ENCODE assay signal across 10 cellular contexts in the genomic region with DNA sequence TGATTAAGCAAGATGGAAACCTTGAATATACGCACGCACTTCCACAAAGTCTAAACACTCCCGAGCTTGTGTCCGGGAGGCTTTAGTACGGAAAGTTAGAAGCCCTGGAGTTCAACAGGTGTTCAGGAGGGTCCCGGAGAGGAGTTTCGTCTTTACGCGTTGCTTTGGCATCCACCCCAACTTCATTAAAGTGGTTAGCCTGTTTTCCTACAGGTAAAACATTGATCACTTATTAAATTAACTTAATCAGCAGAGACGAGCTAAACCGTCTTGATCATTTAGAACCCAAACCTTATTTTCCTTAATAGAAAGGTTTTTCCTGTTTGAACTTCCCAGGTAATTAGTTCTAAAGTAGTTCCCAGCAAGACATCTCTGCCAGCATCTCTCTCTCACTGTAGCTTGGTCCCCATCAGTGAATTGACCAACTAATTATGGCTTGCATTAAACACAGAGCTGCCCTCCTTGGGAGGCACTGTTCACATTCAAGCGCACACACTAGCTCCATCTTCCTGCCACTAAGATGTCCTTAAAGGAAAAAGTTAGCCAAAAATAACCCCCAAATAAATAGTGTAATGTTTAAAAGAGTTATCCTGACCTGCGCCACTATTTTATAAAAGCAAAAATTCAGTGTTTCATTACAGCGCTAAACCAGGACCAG. TPM values are rescaled to one million over a fixed set of nuclear protein-coding genes. Genes with fewer than 3 reads are reported as not detected.
A peak's percentile ranks its signal among the peaks of the same experiment; 100 is the strongest.
DNase-seq lines count a peak whose midpoint lies in the region; ATAC-seq, FAIRE-seq and TF ChIP-seq lines count a peak whose summit lies in the region.
"Had no signal": no experiment of that assay in that cellular context is flagged by ENCODE, and none has a peak within 500 bp of the region (broad histone marks: within the 10 kb centered on the region; RNA-seq: fewer than 3 reads in every experiment).

No MANE protein-coding gene starts in this region.

- CTCF ChIA-PET in AG04449 (lab: Yijun Ruan, JAX) (interaction anchor here (1.0 to 1.3 kb wide), 7 partner anchors 11 to 212 kb away, joined by 3 to 6 read pairs (median 3); no protein-coding TSS in a partner anchor), IMR-90 (lab: Yijun Ruan, JAX) (interaction anchor here (0.5 kb wide), 1 partner anchor 87 kb away, joined by 3 read pairs; no protein-coding TSS in a partner anchor)

- peaks cover 2% of the 10 kb centered on the region; the same call in 1 of the 2 replicates for H3K9me1 ChIP-seq in IMR-90 (ENCODE audit: insufficient read depth, low read length)

- H3K27me3 ChIP-seq in IMR-90 (ENCODE audit: control insufficient read depth, insufficient read depth, low read length) (no peaks in the 10 kb centered on the region), duodenal mucosa (ENCODE audit: control insufficient read depth in 1 of 2, insufficient read depth in 2 of 2, low read length in 2 of 2) (no peaks in the 10 kb centered on the region), mucosa of stomach (ENCODE audit: control insufficient read depth, insufficient read depth, low read length) (no peaks in the 10 kb centered on the region)

- H2BK20ac ChIP-seq in IMR-90 (ENCODE audit: low read depth, low read length), result no peak overlapping the region

- H3K9me3 ChIP-seq in IMR-90 (ENCODE audit: control insufficient read depth, insufficient read depth, low read length) (no peaks in the 10 kb centered on the region), duodenal mucosa (ENCODE audit: control insufficient read depth in 1 of 2, low read length in 2 of 2) (no peaks in the 10 kb centered on the region), mucosa of stomach (ENCODE audit: control insufficient read depth, low read length) (no peaks in the 10 kb centered on the region)

- no peak overlapping the region for H4K8ac ChIP-seq in IMR-90 (ENCODE audit: low read depth in 2 of 2, low read length in 2 of 2)

- TF ChIP-seq CTCF in AG04449 (IDR thresholded peaks at IDR 0.05; ENCODE audit: insufficient read depth, low read length, missing control alignments) (no peak), IMR-90 (conservative IDR thresholded peaks at IDR 0.05; ENCODE audit: low read depth, low read length) (no peak), D721Med (IDR thresholded peaks at IDR 0.05; ENCODE audit: insufficient read depth, missing control alignments) (no peak)

- peak overlapping the region; percentile 74; the same call in 1 of the 2 replicates for H3K23ac ChIP-seq in IMR-90 (ENCODE audit: low read depth, low read length)

- no peak overlapping the region for H4K5ac ChIP-seq in IMR-90 (ENCODE audit: low read depth, low read length)

- FAIRE-seq in D721Med (lab: Jason Lieb, UNC), result no peak
- FAIRE-seq: G401.6 had no signal

- H4K20me1 ChIP-seq in IMR-90 (ENCODE audit: insufficient read depth, low read length), result peaks cover 4% of the 10 kb centered on the region; the same call in 1 of the 2 replicates

- no peaks in the 10 kb centered on the region for H3K36me3 ChIP-seq in IMR-90 (ENCODE audit: control insufficient read depth, insufficient read depth, low read length)
- no peaks in the 10 kb centered on the region for H3K36me3 ChIP-seq in duodenal mucosa (ENCODE audit: control insufficient read depth in 1 of 2, insufficient read depth in 2 of 2, low read length in 2 of 2)
- no peaks in the 10 kb centered on the region for H3K36me3 ChIP-seq in mucosa of stomach (ENCODE audit: control insufficient read depth, insufficient read depth, low read length)

- H3K18ac ChIP-seq in IMR-90 (ENCODE audit: low read depth, low read length), result no peak overlapping the region

- WGBS in IMR-90 (ENCODE audit: extremely low coverage in 2 of 2, insufficient read length in 1 of 2), 2 experiments, result no CpG with 5 or more reads among the region's 14 CpGs

- no peak overlapping the region for H3K4ac ChIP-seq in IMR-90 (ENCODE audit: low read depth, low read length)

- no peak overlapping the region for H3K27ac ChIP-seq in IMR-90 (ENCODE audit: insufficient read depth, low read length)
- H3K27ac ChIP-seq in duodenal mucosa (ENCODE audit: low read depth, low read length), result no peak overlapping the region

- POLR2A ChIA-PET in AG04449 (lab: Yijun Ruan, JAX), result no interaction called here
- POLR2A ChIA-PET in IMR-90 (lab: Charles Lee; ENCODE audit: unreplicated experiment), result interaction anchor here (0.6 kb wide), 1 partner anchor 16 kb away, joined by 4 read pairs; no protein-coding TSS in a partner anchor

- no TSS peak for BruUV-seq in IMR-90 (replicated peaks; lab: Mats Ljungman, UMichigan)

- H2BK5ac ChIP-seq in IMR-90 (ENCODE audit: low read depth, low read length, poor library complexity, severe bottlenecking), result no peak overlapping the region

- H4K91ac ChIP-seq in IMR-90 (ENCODE audit: insufficient read depth, low read depth, low read length), result no peak overlapping the region

- peak overlapping the region; percentile 86 for H2AFZ ChIP-seq in IMR-90 (replicated peaks; ENCODE audit: low read length, poor library complexity)

- no peak for TF ChIP-seq RAD21 in IMR-90 (IDR thresholded peaks at IDR 0.05; ENCODE audit: low read length)

- intact Hi-C loops in IMR-90 (cut with micrococcal nuclease), result loop anchor here (2.0 to 5.0 kb wide), 2 partner anchors 81 to 163 kb away; no protein-coding TSS in a partner anchor
- intact Hi-C loops in head of caudate nucleus (cut with DNase I), result loop anchor here (10.0 kb wide), 1 partner anchor 163 kb away; no protein-coding TSS in a partner anchor

- no peak overlapping the region for H2BK15ac ChIP-seq in IMR-90 (ENCODE audit: low read depth, low read length)

- in situ Hi-C loops in IMR-90 (cut with MboI; ENCODE audit: low sequenced_read_pairs), result loop anchor here (5.0 to 25.0 kb wide), 2 partner anchors 151 to 209 kb away; no protein-coding TSS in a partner anchor

- H2BK120ac ChIP-seq in IMR-90 (ENCODE audit: low read depth, low read length), result no peak overlapping the region

- H3K14ac ChIP-seq in IMR-90 (replicated peaks; ENCODE audit: low read depth, low read length), result peak overlapping the region; percentile 77; the same call in 1 of the 2 replicates

- no peak overlapping the region for H3K56ac ChIP-seq in IMR-90 (ENCODE audit: extremely low read depth, insufficient read depth, low read length)

- dilution Hi-C loops in IMR-90 (cut with HindIII; ENCODE audit: low sequenced_read_pairs, unreplicated experiment), result no loop called here

- H2AK5ac ChIP-seq in IMR-90 (ENCODE audit: low read depth, low read length), result no peak overlapping the region

- peak overlapping the region; percentile 95 for H3K4me2 ChIP-seq in IMR-90 (ENCODE audit: low read depth, low read length)

- peak overlapping the region; percentile 69 for H3K4me3 ChIP-seq in AG04449 (ENCODE audit: low read depth, low read length)
- H3K4me3 ChIP-seq in IMR-90 (ENCODE audit: insufficient read depth, low read depth, low read length), result peak overlapping the region; percentile 70; the same call in 1 of the 2 replicates
- H3K4me3 ChIP-seq in duodenal mucosa (ENCODE audit: low read depth in 1 of 2, low read length in 2 of 2), result peak overlapping the region; percentile 64 to 84
- H3K4me3 ChIP-seq in mucosa of stomach (ENCODE audit: low read length), result peak overlapping the region; percentile 53

- TF ChIP-seq POLR2A in IMR-90 (IDR thresholded peaks at IDR 0.05; ENCODE audit: low read depth, low read length), result no peak

- H2AK9ac ChIP-seq in IMR-90 (replicated peaks; ENCODE audit: low read depth, low read length, poor library complexity), result peak overlapping the region; percentile 79

- H3K4me1 ChIP-seq in IMR-90 (ENCODE audit: control insufficient read depth, insufficient read depth, low read length) (peaks cover 2% of the 10 kb centered on the region; the same call in 1 of the 2 replicates), duodenal mucosa (ENCODE audit: control insufficient read depth in 1 of 2, insufficient read depth in 2 of 2, low read length in 2 of 2) (peaks cover 32 to 44% of the 10 kb centered on the region in 2 donors), mucosa of stomach (ENCODE audit: control insufficient read depth, insufficient read depth, low read length) (peaks cover 50% of the 10 kb centered on the region)

- peak overlapping the region; percentile 82; the same call in 1 of the 2 replicates for H3K9ac ChIP-seq in IMR-90 (ENCODE audit: low read depth, low read length)
- peak overlapping the region in 1 of 2 donors; percentile 83 for H3K9ac ChIP-seq in duodenal mucosa (ENCODE audit: low read depth in 1 of 2, low read length in 2 of 2)
- H3K9ac ChIP-seq in mucosa of stomach (ENCODE audit: low read length), result peak overlapping the region; percentile 81

- DNase-seq in AG04449 (ENCODE audit: low read depth, low spot score) (no peak), IMR-90 (no peak), NCI-H1105 (lab: John Stamatoyannopoulos, UW) (no peak), D721Med (ENCODE audit: insufficient read length, low spot score) (no peak), head of caudate nucleus (no peak)
- DNase-seq: NCI-H2081 had no signal

- ATAC-seq in IMR-90 (ENCODE audit: low read depth) (no peak), HG02678 (IDR thresholded peaks at IDR 0.05; ENCODE audit: unreplicated experiment) (no peak)

- H3K79me1 ChIP-seq in IMR-90 (ENCODE audit: low read depth in 1 of 2, low read length in 2 of 2), result peaks cover 25 to 48% of the 10 kb centered on the region in 2 experiments

TF ChIP-seq in IMR-90, 13 proteins besides CTCF, POLR2A, EP300 and RAD21:
- TF ChIP-seq NFE2L2 (IDR thresholded peaks at IDR 0.05; ENCODE audit: low read depth, low read length) (no peak), MAFK (IDR thresholded peaks at IDR 0.05; ENCODE audit: low read depth, low read length) (no peak), CEBPB (IDR thresholded peaks at IDR 0.05; ENCODE audit: low read depth, low read length) (no peak), RFX5 (IDR thresholded peaks at IDR 0.05; ENCODE audit: low read depth, low read length) (no peak), BHLHE40 (IDR thresholded peaks at IDR 0.05; ENCODE audit: low read depth, low read length) (no peak)
- TF ChIP-seq, protein P1, sequence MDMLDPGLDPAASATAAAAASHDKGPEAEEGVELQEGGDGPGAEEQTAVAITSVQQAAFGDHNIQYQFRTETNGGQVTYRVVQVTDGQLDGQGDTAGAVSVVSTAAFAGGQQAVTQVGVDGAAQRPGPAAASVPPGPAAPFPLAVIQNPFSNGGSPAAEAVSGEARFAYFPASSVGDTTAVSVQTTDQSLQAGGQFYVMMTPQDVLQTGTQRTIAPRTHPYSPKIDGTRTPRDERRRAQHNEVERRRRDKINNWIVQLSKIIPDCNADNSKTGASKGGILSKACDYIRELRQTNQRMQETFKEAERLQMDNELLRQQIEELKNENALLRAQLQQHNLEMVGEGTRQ (IDR thresholded peaks at IDR 0.05; ENCODE audit: low read depth, low read length), result no peak

RNA-seq across cellular contexts. Expression of a gene that starts 1.4 kb away (rescaled TPM):
- 5.2 and 5.6 TPM in 2 replicates for total RNA-seq in IMR-90 (2012; rRNA removed)
- polyA plus RNA-seq in IMR-90 (2012; rRNA removed), result 14.8 and 16.0 TPM in 2 replicates
- polyA plus RNA-seq in IMR-90 (2012; cell fraction: cytosol; rRNA removed), result 12.8 and 30.1 TPM in 2 replicates
- polyA plus RNA-seq in IMR-90 (2012; cell fraction: nucleus; rRNA removed; ENCODE audit: low replicate concordance), result 40.4 and 69.1 TPM in 2 replicates
